ENCODE assay signal across 9 cellular contexts in the genomic region with DNA sequence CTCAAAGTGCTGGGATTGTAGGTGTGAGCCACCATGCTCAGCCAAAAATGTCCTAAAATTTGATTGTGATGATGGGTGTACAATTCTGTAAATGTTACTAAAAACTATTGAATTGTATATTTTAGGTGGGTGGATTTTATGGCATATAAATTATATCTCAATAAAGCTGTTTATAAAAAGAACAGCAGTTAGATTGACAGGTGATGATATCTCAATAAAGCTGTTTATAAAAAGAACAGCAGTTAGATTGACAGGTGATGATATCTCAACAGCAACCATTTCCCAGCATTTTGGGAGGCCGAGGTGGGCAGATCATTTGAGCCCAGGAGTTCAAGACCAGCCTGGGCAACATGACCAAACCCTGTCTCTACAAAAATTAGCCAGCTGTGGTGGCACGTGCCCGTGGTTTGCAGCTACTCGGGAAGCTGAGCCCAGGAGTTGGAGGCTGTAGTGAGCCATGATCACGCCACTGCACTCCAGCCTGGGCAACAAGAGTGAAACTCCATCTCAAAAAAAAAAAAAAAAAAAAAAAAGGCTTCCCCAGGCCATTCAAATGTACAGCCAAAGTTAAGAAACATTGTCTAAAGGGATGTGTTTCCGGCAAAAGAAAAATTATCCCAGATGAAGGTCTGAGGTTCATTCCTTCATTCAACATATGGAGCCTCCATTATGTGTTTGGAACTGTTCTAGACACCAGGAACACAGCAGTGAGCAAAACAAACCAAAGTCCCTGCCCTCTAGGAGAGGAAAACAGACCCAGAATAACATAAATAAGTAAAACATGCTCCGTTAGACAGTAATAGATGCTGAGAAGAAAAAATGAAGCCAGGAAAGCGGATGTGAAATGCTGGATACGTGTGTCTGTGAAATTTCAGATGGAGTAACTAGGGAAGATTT. TPM values are rescaled to one million over a fixed set of nuclear protein-coding genes. Genes with fewer than 3 reads are reported as not detected.
DNase-seq lines count a peak whose midpoint lies in the region; ATAC-seq and TF ChIP-seq lines count a peak whose summit lies in the region.
"Had no signal": no experiment of that assay in that cellular context is flagged by ENCODE, and none has a peak within 500 bp of the region (broad histone marks: within the 10 kb centered on the region; RNA-seq: fewer than 3 reads in every experiment).

No MANE protein-coding gene starts in this region.

- no peak for DNase-seq in MCF 10A (ENCODE audit: unreplicated experiment)
- no peak for DNase-seq in mammary epithelial cell
- no peak for DNase-seq in activated naive CD8-positive, alpha-beta T cell treated with anti-CD3 and anti-CD28 coated beads for 36 hours
- DNase-seq in right lobe of liver = no peak
- DNase-seq in upper lobe of left lung = no peak
- DNase-seq in hypothalamus (lab: John Stamatoyannopoulos, UW) = no peak
- no peak for DNase-seq in GM10266 (ENCODE audit: extremely low spot score)
- DNase-seq in NCI-H446 treated with DMSO at 0.1 percent for 48 hours (lab: John Stamatoyannopoulos, UW) = no peak
- DNase-seq: esophagus squamous epithelium had no signal

- H4K20me1 ChIP-seq in mammary epithelial cell (ENCODE audit: insufficient read depth, low read length) = no peaks in the 10 kb centered on the region

- H3K36me3 Mint-ChIP-seq in MCF 10A (ENCODE audit: insufficient read depth, unreplicated experiment) = peaks cover 19% of the 10 kb centered on the region
- H3K36me3 Mint-ChIP-seq in activated naive CD8-positive, alpha-beta T cell treated with anti-CD3 and anti-CD28 coated beads for 36 hours = peaks cover 29% of the 10 kb centered on the region

- H3K27ac Mint-ChIP-seq in MCF 10A (ENCODE audit: low read depth, unreplicated experiment) = peak overlapping the region; percentile 30
- peak overlapping the region; percentile 86 for H3K27ac Mint-ChIP-seq in activated naive CD8-positive, alpha-beta T cell treated with anti-CD3 and anti-CD28 coated beads for 36 hours

- H3K79me2 ChIP-seq in mammary epithelial cell (ENCODE audit: insufficient read depth, low read length) = peaks cover 33% of the 10 kb centered on the region

- peaks cover 35% of the 10 kb centered on the region for H3K4me1 Mint-ChIP-seq in MCF 10A (ENCODE audit: insufficient read depth, unreplicated experiment)
- H3K4me1 Mint-ChIP-seq in activated naive CD8-positive, alpha-beta T cell treated with anti-CD3 and anti-CD28 coated beads for 36 hours = peaks cover 28% of the 10 kb centered on the region

- TF ChIP-seq POLR2A in right lobe of liver (IDR thresholded peaks at IDR 0.05) (no peak), upper lobe of left lung (IDR thresholded peaks at IDR 0.05) (no peak)

- TF ChIP-seq CTCF in MCF 10A (IDR thresholded peaks at IDR 0.05; ENCODE audit: unreplicated experiment) = no peak
- no peak for TF ChIP-seq CTCF in mammary epithelial cell (conservative IDR thresholded peaks at IDR 0.05 in 1 of 2, IDR thresholded peaks at IDR 0.05 in 1 of 2; ENCODE audit: extremely low read depth in 1 of 2, insufficient read depth in 1 of 2, low read depth in 1 of 2, low read length in 2 of 2)
- TF ChIP-seq CTCF in right lobe of liver (IDR thresholded peaks at IDR 0.05) = no peak
- no peak for TF ChIP-seq CTCF in upper lobe of left lung (IDR thresholded peaks at IDR 0.05)
- no peak for TF ChIP-seq CTCF in GM10266 (IDR thresholded peaks at IDR 0.05; ENCODE audit: control insufficient read depth, insufficient read depth, low read depth, missing control alignments)

- no peak overlapping the region for H3K4me3 ChIP-seq in mammary epithelial cell (replicated peaks in 1 of 3; ENCODE audit: insufficient read depth in 1 of 3, low read depth in 2 of 3, low read length in 3 of 3)
- peak overlapping the region in 2 of 3 donors; percentile 49 to 98 for H3K4me3 ChIP-seq in right lobe of liver
- no peak overlapping the region for H3K4me3 ChIP-seq in upper lobe of left lung

- BruUV-seq in MCF 10A (replicated peaks; lab: Mats Ljungman, UMichigan) = no TSS peak
- BruUV-seq in mammary epithelial cell (replicated peaks; lab: Mats Ljungman, UMichigan) = no TSS peak

- H3K9ac ChIP-seq in mammary epithelial cell (ENCODE audit: insufficient read depth, low read length) = no peak overlapping the region

- peaks cover 6% of the 10 kb centered on the region for H3K36me3 ChIP-seq in mammary epithelial cell (ENCODE audit: insufficient read depth, low read length)
- peaks cover 0 to 10% (median under 1%) of the 10 kb centered on the region in 4 donors for H3K36me3 ChIP-seq in right lobe of liver
- peaks cover 0 to 13% (median 0%) of the 10 kb centered on the region in 4 donors for H3K36me3 ChIP-seq in upper lobe of left lung

- H3K9me3 Mint-ChIP-seq in MCF 10A (ENCODE audit: unreplicated experiment) = no peaks in the 10 kb centered on the region
- no peaks in the 10 kb centered on the region for H3K9me3 Mint-ChIP-seq in activated naive CD8-positive, alpha-beta T cell treated with anti-CD3 and anti-CD28 coated beads for 36 hours

- CTCF ChIA-PET in MCF 10A (lab: Yijun Ruan, JAX) = interaction anchor here (0.5 to 3.7 kb wide), 7 partner anchors 18 to 977 kb away, joined by 3 to 21 read pairs (median 5); no protein-coding TSS in a partner anchor
- CTCF ChIA-PET in mammary epithelial cell (lab: Charles Lee; ENCODE audit: low non-redundant PET) = no interaction called here

- intact Hi-C loops in MCF 10A (cut with micrococcal nuclease) (no loop called here), mammary epithelial cell (cut with micrococcal nuclease) (loop anchor here (1.0 to 2.0 kb wide), 2 partner anchors 40 to 44 kb away; no protein-coding TSS in a partner anchor), right lobe of liver (cut with DNase I) (no loop called here)

- POLR2A ChIA-PET in MCF 10A (lab: Yijun Ruan, JAX) = interaction anchor here (0.6 to 10.7 kb wide), 13 partner anchors 18 to 516 kb away, joined by 3 to 197 read pairs (median 7); a partner anchor contains a TSS

- no peak for TF ChIP-seq EP300 in upper lobe of left lung (IDR thresholded peaks at IDR 0.05)

- peak overlapping the region; percentile 82 for H3K4me3 Mint-ChIP-seq in MCF 10A (ENCODE audit: unreplicated experiment)
- peak overlapping the region; percentile 84 for H3K4me3 Mint-ChIP-seq in activated naive CD8-positive, alpha-beta T cell treated with anti-CD3 and anti-CD28 coated beads for 36 hours

- H3K27ac ChIP-seq in mammary epithelial cell (ENCODE audit: insufficient read depth, low read depth, low read length) (no peak overlapping the region), right lobe of liver (peak overlapping the region; percentile 76 to 95 (median 79)), upper lobe of left lung (peak overlapping the region in 3 of 4 donors; percentile 76 to 97 (median 96))

- H3K27me3 ChIP-seq in mammary epithelial cell (ENCODE audit: insufficient read depth, low read length) (no peaks in the 10 kb centered on the region), right lobe of liver (no peaks in the 10 kb centered on the region), upper lobe of left lung (no peaks in the 10 kb centered on the region)
- H3K27me3 ChIP-seq: esophagus squamous epithelium had no signal

- 90% methylated on average over 9 of the region's 9 CpGs for WGBS in mammary epithelial cell (ENCODE audit: low coverage, missing lambda C conversion rate)
- WGBS in right lobe of liver (ENCODE audit: insufficient coverage, low coverage, low lambda C conversion rate, missing lambda C conversion rate) = 67% methylated on average over 6 of the region's 9 CpGs
- WGBS in upper lobe of left lung, 2 donors = 88 to 92% methylated on average over 9 of the region's 9 CpGs

- H3K27me3 Mint-ChIP-seq in MCF 10A (ENCODE audit: insufficient read depth, unreplicated experiment) = no peaks in the 10 kb centered on the region
- H3K27me3 Mint-ChIP-seq in activated naive CD8-positive, alpha-beta T cell treated with anti-CD3 and anti-CD28 coated beads for 36 hours = no peaks in the 10 kb centered on the region

- in situ Hi-C loops in mammary epithelial cell (cut with MboI; ENCODE audit: low sequenced_read_pairs in 2 of 2) = no loop called here

- dilution Hi-C loops in mammary epithelial cell (cut with HindIII; ENCODE audit: low sequenced_read_pairs) = no loop called here

- H3K9me3 ChIP-seq in mammary epithelial cell (replicated peaks; ENCODE audit: insufficient read depth, low read length) = no peaks in the 10 kb centered on the region
- no peaks in the 10 kb centered on the region for H3K9me3 ChIP-seq in right lobe of liver
- H3K9me3 ChIP-seq in upper lobe of left lung = no peaks in the 10 kb centered on the region
- H3K9me3 ChIP-seq: esophagus squamous epithelium had no signal

- no peak for ATAC-seq in right lobe of liver
- no peak for ATAC-seq in upper lobe of left lung (ENCODE audit: low FRiP score in 2 of 2)

- H3K4me2 ChIP-seq in mammary epithelial cell (ENCODE audit: insufficient read depth, low read depth, low read length) = no peak overlapping the region

- H2AFZ ChIP-seq in mammary epithelial cell (ENCODE audit: low read depth, low read length) = no peak overlapping the region

- H3K4me1 ChIP-seq in mammary epithelial cell (ENCODE audit: insufficient read depth, low read length) (peaks cover 26% of the 10 kb centered on the region), right lobe of liver (peaks cover 0 to 41% (median 6%) of the 10 kb centered on the region in 4 donors), upper lobe of left lung (peaks cover 19 to 26% (median 24%) of the 10 kb centered on the region in 4 donors)

RNA-seq across cellular contexts. Expression of a gene that starts 1.7 kb away (rescaled TPM):
- total RNA-seq in MCF 10A (2022) = 353 and 488 TPM in 2 replicates
- 100 to 1,000 TPM; 106 to 235 TPM for total RNA-seq in mammary epithelial cell
- 68.3 TPM for polyA plus RNA-seq in mammary epithelial cell
- polyA minus RNA-seq in mammary epithelial cell = 119 TPM
- 100 to 1,000 TPM; 113 to 115 TPM for total RNA-seq in activated naive CD8-positive, alpha-beta T cell treated with anti-CD3 and anti-CD28 coated beads for 36 hours
- 100 to 1,000 TPM in 2 of 6 experiments, 10 to 100 TPM in 4; 63.1 to 113 (median 85.6) TPM for total RNA-seq in right lobe of liver
- total RNA-seq in upper lobe of left lung = 100 to 1,000 TPM in 3 of 6 donors, 10 to 100 TPM in 3; 63.4 to 179 (median 109) TPM

RNA-seq across cellular contexts. Expression of a gene that starts 25.9 kb away (rescaled TPM):
- 477 and 598 TPM in 2 replicates for total RNA-seq in MCF 10A (2022)
- total RNA-seq in mammary epithelial cell = 100 to 1,000 TPM; 238 to 248 TPM
- polyA plus RNA-seq in mammary epithelial cell = 117 TPM
- 43.1 TPM for polyA minus RNA-seq in mammary epithelial cell
- total RNA-seq in activated naive CD8-positive, alpha-beta T cell treated with anti-CD3 and anti-CD28 coated beads for 36 hours = 10 to 100 TPM; 57.8 to 58.0 TPM
- 100 to 1,000 TPM in 2 of 6 experiments, 10 to 100 TPM in 4; 15.1 to 139 (median 34.1) TPM for total RNA-seq in right lobe of liver
- 10 to 100 TPM; 11.5 to 39.0 (median 24.7) TPM for total RNA-seq in upper lobe of left lung

RNA-seq across cellular contexts. Expression of a gene that starts 55.9 kb away (rescaled TPM):
- total RNA-seq in MCF 10A (2022) (32.5 and 36.0 TPM in 2 replicates), mammary epithelial cell (10 to 100 TPM; 36.5 to 43.2 TPM), right lobe of liver (10 to 100 TPM; 10.8 to 21.4 (median 13.9) TPM), upper lobe of left lung (10 to 100 TPM; 35.5 to 59.7 (median 37.5) TPM)
- polyA plus RNA-seq in mammary epithelial cell = 31.9 TPM
- 36.3 TPM for polyA minus RNA-seq in mammary epithelial cell
- 10 to 100 TPM; 18.4 to 18.6 TPM for total RNA-seq in activated naive CD8-positive, alpha-beta T cell treated with anti-CD3 and anti-CD28 coated beads for 36 hours

RNA-seq across cellular contexts. Expression of a gene that starts 59.5 kb away (rescaled TPM):
- total RNA-seq in MCF 10A (2022) = 8.2 and 8.4 TPM in 2 replicates
- 10 to 100 TPM; 16.9 to 48.3 TPM for total RNA-seq in mammary epithelial cell
- 26.7 TPM for polyA plus RNA-seq in mammary epithelial cell
- polyA minus RNA-seq in mammary epithelial cell = 13.6 TPM
- total RNA-seq in activated naive CD8-positive, alpha-beta T cell treated with anti-CD3 and anti-CD28 coated beads for 36 hours = 10 to 100 TPM; 11.2 to 12.6 TPM
- 1 to 10 TPM; 1.3 to 4.1 (median 1.9) TPM for total RNA-seq in right lobe of liver
- 10 to 100 TPM; 13.6 to 30.8 (median 25.6) TPM for total RNA-seq in upper lobe of left lung

Comparison
In these comparisons a context has a peak if more than half of its experiments do, and no peak if none do; other contexts are left out.
1. H3K4me3 ChIP-seq: peak in right lobe of liver (2 of 3); none in mammary epithelial cell (0 of 3) and upper lobe of left lung (0 of 4).